ENCODE assay signal across 23 cellular contexts in genomic region chr2:199943373-199943772, GRCh38. TPM values are rescaled to one million over a fixed set of nuclear protein-coding genes. Genes with fewer than 3 reads are reported as not detected.
DNase-seq lines count a peak whose midpoint lies in the region; ATAC-seq, FAIRE-seq and TF ChIP-seq lines count a peak whose summit lies in the region.
"Had no signal": no experiment of that assay in that cellular context is flagged by ENCODE, and none has a peak within 500 bp of the region (broad histone marks: within the 10 kb centered on the region; RNA-seq: fewer than 3 reads in every experiment).

No MANE protein-coding gene starts in this region.

- no TSS peak for BruUV-seq in HepG2 (replicated peaks; lab: Mats Ljungman, UMichigan)

- DNase-seq in HepG2 (ENCODE audit: low spot score): no peak
- no peak for DNase-seq in right lobe of liver
- DNase-seq in GDM1 (lab: John Stamatoyannopoulos, UW): no peak
- DNase-seq: 8988T; ACHN; BE2C; C1 segment of cervical spinal cord; CD4-positive, alpha-beta memory T cell; CD4-positive, CD25-positive, alpha-beta regulatory T cell; CD8-positive, alpha-beta memory T cell; COR-L47; DMS 273 treated with DMSO at 0.1 percent for 48 hours; DMS153; DMS79; DND-41; EL; GF-D8 had no signal

- in situ Hi-C loops in HepG2 (cut with HindIII; ENCODE audit: extremely low pct_ligation_motif_present, low pct_unique_long_range_greater_than_20kb): no loop called here

- TF ChIP-seq CTCF in HepG2 (CRISPR knock-in tag; IDR thresholded peaks at IDR 0.05) (no peak), right lobe of liver (IDR thresholded peaks at IDR 0.05) (no peak)

- H3K4me2 ChIP-seq in HepG2 (ENCODE audit: low read depth, low read length): no peak overlapping the region
- H3K4me2 ChIP-seq: BLaER1 had no signal

- H3K4me1 ChIP-seq in HepG2 (ENCODE audit: insufficient read depth, low read length) (peaks cover 25% of the 10 kb centered on the region), right lobe of liver (no peaks in the 10 kb centered on the region)
- H3K4me1 ChIP-seq: BE2C, BLaER1 had no signal

- no peak overlapping the region for H2AFZ ChIP-seq in HepG2 (ENCODE audit: low read length)

- H3K9me3 ChIP-seq in HepG2 (ENCODE audit: low read length) (no peaks in the 10 kb centered on the region), right lobe of liver (no peaks in the 10 kb centered on the region)
- H3K9me3 ChIP-seq: BE2C, BLaER1 had no signal

- H3K4me1 Mint-ChIP-seq in activated T-helper 17 cell treated with anti-CD3 and anti-CD28 coated beads, Interleukin-2, amount 50 U/mL, for 72 hours: peaks cover 19% of the 10 kb centered on the region

- TF ChIP-seq EP300 in HepG2 (IDR thresholded peaks at IDR 0.05; ENCODE audit: low read depth in 2 of 2, low read length in 2 of 2) (no peak), HepG2 (CRISPR knock-in tag; IDR thresholded peaks at IDR 0.05; ENCODE audit: borderline replicate concordance) (no peak)

- TF ChIP-seq RAD21 in HepG2 (CRISPR knock-in tag; IDR thresholded peaks at IDR 0.05): no peak

- H3K27ac ChIP-seq in HepG2 (ENCODE audit: extremely low read length, insufficient read depth, low read length) (peak overlapping the region; percentile 4), right lobe of liver (no peak overlapping the region)
- H3K27ac ChIP-seq: BLaER1 had no signal

- no peak for FAIRE-seq in HepG2 (lab: Jason Lieb, UNC)
- FAIRE-seq: GM12891, GM19239 had no signal

- H3K27me3 Mint-ChIP-seq in activated T-helper 17 cell treated with anti-CD3 and anti-CD28 coated beads, Interleukin-2, amount 50 U/mL, for 72 hours: no peaks in the 10 kb centered on the region
- H3K27me3 Mint-ChIP-seq: CD4-positive, alpha-beta memory T cell; CD4-positive, CD25-positive, alpha-beta regulatory T cell; CD8-positive, alpha-beta memory T cell had no signal

- 96% methylated on average over 4 of the region's 4 CpGs for WGBS in HepG2 (ENCODE audit: low lambda C conversion rate)
- WGBS in right lobe of liver (ENCODE audit: insufficient coverage, low coverage, low lambda C conversion rate, missing lambda C conversion rate): 96% methylated on average over 4 of the region's 4 CpGs

- H3K4me3 ChIP-seq in HepG2 (replicated peaks in 1 of 3; ENCODE audit: insufficient read depth in 1 of 3, low read depth in 2 of 3, low read length in 3 of 3) (no peak overlapping the region), right lobe of liver (no peak overlapping the region)
- H3K4me3 ChIP-seq: BLaER1 had no signal

- POLR2A ChIA-PET in HepG2 (lab: Yijun Ruan, JAX): interaction anchor here (3.6 kb wide), 1 partner anchor 11 kb away, joined by 15 read pairs; the partner anchor contains the start of genes MAIP1 and TYW5

- CTCF ChIA-PET in HepG2 (lab: Yijun Ruan, JAX; ENCODE audit: low intra/inter-chr PET ratio, low total read pairs): no interaction called here

- H4K20me1 ChIP-seq in HepG2 (ENCODE audit: insufficient read depth, low read length): no peaks in the 10 kb centered on the region; the same call in 1 of the 2 replicates

- no peak overlapping the region for H3K4me3 Mint-ChIP-seq in activated T-helper 17 cell treated with anti-CD3 and anti-CD28 coated beads, Interleukin-2, amount 50 U/mL, for 72 hours
- H3K4me3 Mint-ChIP-seq: CD14-positive monocyte; CD4-positive, alpha-beta memory T cell; CD4-positive, CD25-positive, alpha-beta regulatory T cell; CD8-positive, alpha-beta memory T cell had no signal

- ATAC-seq in HepG2 (no peak), right lobe of liver (no peak), HG02973 (IDR thresholded peaks at IDR 0.05; ENCODE audit: unreplicated experiment) (no peak)
- ATAC-seq in activated T-helper 17 cell treated with anti-CD3 and anti-CD28 coated beads, Interleukin-2, amount 50 U/mL, for 72 hours (replicated peaks): no peak

- TF ChIP-seq POLR2A in HepG2 (IDR thresholded peaks at IDR 0.05; ENCODE audit: insufficient read depth in 1 of 2, low read depth in 2 of 2, low read length in 2 of 2) (no peak), right lobe of liver (IDR thresholded peaks at IDR 0.05) (no peak)

- H3K27me3 ChIP-seq in HepG2 (ENCODE audit: control insufficient read depth in 1 of 2, insufficient read depth in 2 of 2, low read length in 2 of 2) (no peaks in the 10 kb centered on the region), right lobe of liver (no peaks in the 10 kb centered on the region)
- H3K27me3 ChIP-seq: BE2C, BLaER1 had no signal

- peaks cover 93% of the 10 kb centered on the region for H3K36me3 Mint-ChIP-seq in activated T-helper 17 cell treated with anti-CD3 and anti-CD28 coated beads, Interleukin-2, amount 50 U/mL, for 72 hours (ENCODE audit: low read depth)

- intact Hi-C loops in HepG2 (cut with micrococcal nuclease; ENCODE audit: unreplicated experiment): no loop called here
- intact Hi-C loops in right lobe of liver (cut with DNase I): no loop called here

- no peaks in the 10 kb centered on the region for H3K79me2 ChIP-seq in HepG2 (ENCODE audit: insufficient read depth, low read length)

- H3K9ac ChIP-seq in HepG2 (ENCODE audit: insufficient read depth, low read depth, low read length): no peak overlapping the region
- H3K9ac ChIP-seq: BLaER1 had no signal

- H3K36me3 ChIP-seq in HepG2 (replicated peaks in 1 of 2; ENCODE audit: control insufficient read depth in 1 of 2, insufficient read depth in 2 of 2, low read length in 2 of 2): peaks cover 19 to 75% of the 10 kb centered on the region in 2 experiments
- peaks cover 0 to 32% (median 4%) of the 10 kb centered on the region in 4 donors for H3K36me3 ChIP-seq in right lobe of liver

- H3K9me3 Mint-ChIP-seq in activated T-helper 17 cell treated with anti-CD3 and anti-CD28 coated beads, Interleukin-2, amount 50 U/mL, for 72 hours: no peaks in the 10 kb centered on the region
- H3K9me3 Mint-ChIP-seq: CD14-positive monocyte; CD4-positive, alpha-beta memory T cell; CD4-positive, CD25-positive, alpha-beta regulatory T cell; CD8-positive, alpha-beta memory T cell had no signal

- H3K27ac Mint-ChIP-seq in activated T-helper 17 cell treated with anti-CD3 and anti-CD28 coated beads, Interleukin-2, amount 50 U/mL, for 72 hours: peak overlapping the region; percentile 62
- H3K27ac Mint-ChIP-seq: CD14-positive monocyte had no signal

RNA-seq across cellular contexts. Expression of gene TYW5, which starts 11.9 kb away (rescaled TPM):
- total RNA-seq in HepG2 (2016; rRNA removed; fragmentation: Illumina TruSeq; extraction: Trizol) (14.6 and 14.8 TPM in 2 replicates), right lobe of liver (1 to 10 TPM; 4.1 to 6.4 (median 4.8) TPM)
- total RNA-seq in HepG2 (2016; cell fraction: cytosol; rRNA removed; fragmentation: Illumina TruSeq; extraction: Trizol; ENCODE audit: low read depth): 4.4 and 5.2 TPM in 2 replicates
- total RNA-seq in HepG2 (2016; cell fraction: insoluble cytoplasmic fraction; rRNA removed; fragmentation: Illumina TruSeq; extraction: Trizol): 14.9 and 15.5 TPM in 2 replicates
- 7.5 and 7.6 TPM in 2 replicates for total RNA-seq in HepG2 (2016; cell fraction: membrane; rRNA removed; fragmentation: Illumina TruSeq; extraction: Trizol)
- 26.3 and 29.2 TPM in 2 replicates for total RNA-seq in HepG2 (2016; cell fraction: nucleus; rRNA removed; fragmentation: Illumina TruSeq; extraction: Trizol)
- polyA plus RNA-seq in HepG2 (2011; rRNA removed): 6.3 and 8.3 TPM in 2 replicates
- 2.2 and 3.6 TPM in 2 replicates for polyA plus RNA-seq in HepG2 (2011; cell fraction: cytosol; rRNA removed)
- polyA plus RNA-seq in HepG2 (2011; cell fraction: nucleus; rRNA removed): 8.5 and 12.4 TPM in 2 replicates
- polyA plus RNA-seq in HepG2 (2012): 7.4 and 8.7 TPM in 2 replicates
- 2.6 and 3.2 TPM in 2 replicates for polyA plus RNA-seq in HepG2 (2016; cell fraction: cytosol; fragmentation: Illumina TruSeq; extraction: Trizol; ENCODE audit: low read depth)
- 11.6 and 12.8 TPM in 2 replicates for polyA plus RNA-seq in HepG2 (2016; cell fraction: insoluble cytoplasmic fraction; fragmentation: Illumina TruSeq; extraction: Trizol; ENCODE audit: low read depth)
- 5.4 and 5.6 TPM in 2 replicates for polyA plus RNA-seq in HepG2 (2016; cell fraction: membrane; fragmentation: Illumina TruSeq; extraction: Trizol; ENCODE audit: low read depth)
- polyA plus RNA-seq in HepG2 (2016; cell fraction: nucleus; fragmentation: Illumina TruSeq; extraction: Trizol; ENCODE audit: insufficient read depth, low read depth): 25.9 and 28.2 TPM in 2 replicates
- polyA minus RNA-seq in HepG2 (2011; rRNA and poly(A)+ RNA removed; ENCODE audit: low replicate concordance): 3.6 and 5.3 TPM in 2 replicates
- 3.2 and 4.1 TPM in 2 replicates for polyA minus RNA-seq in HepG2 (2011; cell fraction: cytosol; rRNA and poly(A)+ RNA removed)
- polyA minus RNA-seq in HepG2 (2011; cell fraction: nucleus; rRNA and poly(A)+ RNA removed): 45.4 and 49.6 TPM in 2 replicates
- total RNA-seq in activated T-helper 17 cell treated with anti-CD3 and anti-CD28 coated beads, Interleukin-2, amount 50 U/mL, for 72 hours: 10 to 100 TPM; 11.0 to 16.1 TPM

RNA-seq across cellular contexts. Expression of gene MAIP1, which starts 12.0 kb away (rescaled TPM):
- total RNA-seq in HepG2 (2016; rRNA removed; fragmentation: Illumina TruSeq; extraction: Trizol) (72.9 and 90.9 TPM in 2 replicates), right lobe of liver (10 to 100 TPM; 23.4 to 39.7 (median 30.7) TPM)
- 25.5 and 35.2 TPM in 2 replicates for total RNA-seq in HepG2 (2016; cell fraction: cytosol; rRNA removed; fragmentation: Illumina TruSeq; extraction: Trizol; ENCODE audit: low read depth)
- 69.4 and 92.2 TPM in 2 replicates for total RNA-seq in HepG2 (2016; cell fraction: insoluble cytoplasmic fraction; rRNA removed; fragmentation: Illumina TruSeq; extraction: Trizol)
- 30.3 and 34.9 TPM in 2 replicates for total RNA-seq in HepG2 (2016; cell fraction: membrane; rRNA removed; fragmentation: Illumina TruSeq; extraction: Trizol)
- 42.6 and 48.2 TPM in 2 replicates for total RNA-seq in HepG2 (2016; cell fraction: nucleus; rRNA removed; fragmentation: Illumina TruSeq; extraction: Trizol)
- polyA plus RNA-seq in HepG2 (2011; rRNA removed): 21.7 and 22.3 TPM in 2 replicates
- 15.8 and 20.9 TPM in 2 replicates for polyA plus RNA-seq in HepG2 (2011; cell fraction: cytosol; rRNA removed)
- polyA plus RNA-seq in HepG2 (2011; cell fraction: nucleus; rRNA removed): 11.6 and 12.2 TPM in 2 replicates
- polyA plus RNA-seq in HepG2 (2012): 28.4 and 34.4 TPM in 2 replicates
- polyA plus RNA-seq in HepG2 (2016; cell fraction: cytosol; fragmentation: Illumina TruSeq; extraction: Trizol; ENCODE audit: low read depth): 20.6 and 23.8 TPM in 2 replicates
- polyA plus RNA-seq in HepG2 (2016; cell fraction: insoluble cytoplasmic fraction; fragmentation: Illumina TruSeq; extraction: Trizol; ENCODE audit: low read depth): 91.3 and 92.9 TPM in 2 replicates
- 26.4 TPM in 2 replicates for polyA plus RNA-seq in HepG2 (2016; cell fraction: membrane; fragmentation: Illumina TruSeq; extraction: Trizol; ENCODE audit: low read depth)
- 43.8 and 45.2 TPM in 2 replicates for polyA plus RNA-seq in HepG2 (2016; cell fraction: nucleus; fragmentation: Illumina TruSeq; extraction: Trizol; ENCODE audit: insufficient read depth, low read depth)
- 13.0 and 31.5 TPM in 2 replicates for polyA minus RNA-seq in HepG2 (2011; rRNA and poly(A)+ RNA removed; ENCODE audit: low replicate concordance)
- polyA minus RNA-seq in HepG2 (2011; cell fraction: cytosol; rRNA and poly(A)+ RNA removed): 23.0 and 28.8 TPM in 2 replicates
- polyA minus RNA-seq in HepG2 (2011; cell fraction: nucleus; rRNA and poly(A)+ RNA removed): 37.3 and 46.0 TPM in 2 replicates
- total RNA-seq in activated T-helper 17 cell treated with anti-CD3 and anti-CD28 coated beads, Interleukin-2, amount 50 U/mL, for 72 hours: 10 to 100 TPM; 22.8 to 35.3 TPM

RNA-seq across cellular contexts. Expression of gene C2orf69, which starts 32.3 kb away (rescaled TPM):
- total RNA-seq in HepG2 (2016; rRNA removed; fragmentation: Illumina TruSeq; extraction: Trizol) (19.3 and 24.2 TPM in 2 replicates), right lobe of liver (1 to 10 TPM; 5.8 to 7.9 (median 6.9) TPM)
- total RNA-seq in HepG2 (2016; cell fraction: cytosol; rRNA removed; fragmentation: Illumina TruSeq; extraction: Trizol; ENCODE audit: low read depth): 4.9 and 5.3 TPM in 2 replicates
- total RNA-seq in HepG2 (2016; cell fraction: insoluble cytoplasmic fraction; rRNA removed; fragmentation: Illumina TruSeq; extraction: Trizol): 19.4 and 23.1 TPM in 2 replicates
- total RNA-seq in HepG2 (2016; cell fraction: membrane; rRNA removed; fragmentation: Illumina TruSeq; extraction: Trizol): 22.5 and 26.7 TPM in 2 replicates
- 13.2 and 15.3 TPM in 2 replicates for total RNA-seq in HepG2 (2016; cell fraction: nucleus; rRNA removed; fragmentation: Illumina TruSeq; extraction: Trizol)
- 3.5 and 4.8 TPM in 2 replicates for polyA plus RNA-seq in HepG2 (2011; rRNA removed)
- 2.3 and 2.4 TPM in 2 replicates for polyA plus RNA-seq in HepG2 (2011; cell fraction: cytosol; rRNA removed)
- polyA plus RNA-seq in HepG2 (2011; cell fraction: nucleus; rRNA removed): 1.9 and 3.0 TPM in 2 replicates
- 11.0 and 12.1 TPM in 2 replicates for polyA plus RNA-seq in HepG2 (2012)
- 4.6 and 4.7 TPM in 2 replicates for polyA plus RNA-seq in HepG2 (2016; cell fraction: cytosol; fragmentation: Illumina TruSeq; extraction: Trizol; ENCODE audit: low read depth)
- polyA plus RNA-seq in HepG2 (2016; cell fraction: insoluble cytoplasmic fraction; fragmentation: Illumina TruSeq; extraction: Trizol; ENCODE audit: low read depth): 23.9 and 24.0 TPM in 2 replicates
- polyA plus RNA-seq in HepG2 (2016; cell fraction: membrane; fragmentation: Illumina TruSeq; extraction: Trizol; ENCODE audit: low read depth): 13.9 and 16.3 TPM in 2 replicates
- polyA plus RNA-seq in HepG2 (2016; cell fraction: nucleus; fragmentation: Illumina TruSeq; extraction: Trizol; ENCODE audit: insufficient read depth, low read depth): 15.4 and 18.7 TPM in 2 replicates
- 1.9 and 5.7 TPM in 2 replicates for polyA minus RNA-seq in HepG2 (2011; rRNA and poly(A)+ RNA removed; ENCODE audit: low replicate concordance)
- 7.8 and 7.9 TPM in 2 replicates for polyA minus RNA-seq in HepG2 (2011; cell fraction: cytosol; rRNA and poly(A)+ RNA removed)
- 8.2 and 9.7 TPM in 2 replicates for polyA minus RNA-seq in HepG2 (2011; cell fraction: nucleus; rRNA and poly(A)+ RNA removed)
- total RNA-seq in activated T-helper 17 cell treated with anti-CD3 and anti-CD28 coated beads, Interleukin-2, amount 50 U/mL, for 72 hours: 10 to 100 TPM; 16.3 to 19.8 TPM
